ENCODE assay signal across 13 cellular contexts in genomic region chr7:37201876-37202198, GRCh38.
DNase-seq lines count a peak whose midpoint lies in the region; ATAC-seq and TF ChIP-seq lines count a peak whose summit lies in the region.
"Had no signal": no experiment of that assay in that cellular context is flagged by ENCODE, and none has a peak within 500 bp of the region (broad histone marks: within the 10 kb centered on the region; RNA-seq: fewer than 3 reads in every experiment).

No MANE protein-coding gene starts in this region.

- POLR2A ChIA-PET in IMR-90 (lab: Charles Lee; ENCODE audit: unreplicated experiment) = no interaction called here

- H2AK9ac ChIP-seq in IMR-90 (replicated peaks; ENCODE audit: low read depth, low read length, poor library complexity) = peak overlapping the region; percentile 67

- H4K20me1 ChIP-seq in IMR-90 (ENCODE audit: insufficient read depth, low read length) (no peaks in the 10 kb centered on the region), hepatocyte (ENCODE audit: insufficient read depth, poor library complexity, severe bottlenecking) (no peaks in the 10 kb centered on the region)

- H3K27me3 ChIP-seq in IMR-90 (ENCODE audit: control insufficient read depth, insufficient read depth, low read length) = no peaks in the 10 kb centered on the region
- H3K27me3 ChIP-seq in esophagus muscularis mucosa = no peaks in the 10 kb centered on the region
- H3K27me3 ChIP-seq in thoracic aorta (replicated peaks; ENCODE audit: insufficient read depth) = no peaks in the 10 kb centered on the region
- H3K27me3 ChIP-seq in hepatocyte = no peaks in the 10 kb centered on the region
- H3K27me3 ChIP-seq: BE2C, suprapubic skin had no signal

- no peak overlapping the region for H4K8ac ChIP-seq in IMR-90 (ENCODE audit: low read depth in 2 of 2, low read length in 2 of 2)

- no peak for TF ChIP-seq EP300 in esophagus muscularis mucosa (IDR thresholded peaks at IDR 0.05)

- no peak overlapping the region for H2BK5ac ChIP-seq in IMR-90 (ENCODE audit: low read depth, low read length, poor library complexity, severe bottlenecking)

- no peak overlapping the region for H4K91ac ChIP-seq in IMR-90 (ENCODE audit: insufficient read depth, low read depth, low read length)

- TF ChIP-seq RAD21 in IMR-90 (IDR thresholded peaks at IDR 0.05; ENCODE audit: low read length) = no peak

- H3K9ac ChIP-seq in IMR-90 (ENCODE audit: low read depth, low read length) = no peak overlapping the region

- no peaks in the 10 kb centered on the region for H3K9me2 ChIP-seq in hepatocyte (replicated peaks; ENCODE audit: insufficient read depth)

- H2BK20ac ChIP-seq in IMR-90 (ENCODE audit: low read depth, low read length) = no peak overlapping the region

- in situ Hi-C loops in IMR-90 (cut with MboI; ENCODE audit: low sequenced_read_pairs) = loop anchor here (25.0 kb wide), 1 partner anchor 635 kb away; the partner anchor contains the start of gene NME8

- no peak overlapping the region for H2AK5ac ChIP-seq in IMR-90 (ENCODE audit: low read depth, low read length)

- no peak overlapping the region for H3K23ac ChIP-seq in IMR-90 (ENCODE audit: low read depth, low read length)

- no peaks in the 10 kb centered on the region for H3K9me1 ChIP-seq in IMR-90 (ENCODE audit: insufficient read depth, low read length)

- no peak overlapping the region for H3K14ac ChIP-seq in IMR-90 (replicated peaks; ENCODE audit: low read depth, low read length)

- TF ChIP-seq CTCF in IMR-90 (conservative IDR thresholded peaks at IDR 0.05; ENCODE audit: low read depth, low read length) = no peak
- no peak for TF ChIP-seq CTCF in esophagus muscularis mucosa (IDR thresholded peaks at IDR 0.05)
- TF ChIP-seq CTCF in thoracic aorta (IDR thresholded peaks at IDR 0.05) = no peak
- no peak for TF ChIP-seq CTCF in hepatocyte (IDR thresholded peaks at IDR 0.05; ENCODE audit: poor library complexity)

- DNase-seq in IMR-90 (no peak), esophagus muscularis mucosa (ENCODE audit: extremely low spot score) (no peak), thoracic aorta (ENCODE audit: low spot score) (no peak), hippocampal formation (lab: John Stamatoyannopoulos, UW) (no peak), hepatocyte (ENCODE audit: low spot score) (no peak)
- no peak for DNase-seq in activated CD4-positive, alpha-beta T cell treated with anti-CD3 and anti-CD28 coated beads, Interleukin-2, amount 50 U/mL, for 1 hour
- DNase-seq in stimulated activated CD4-positive, alpha-beta T cell treated with anti-CD3 and anti-CD28 coated beads, Interleukin-12 subunit alpha, Interleukin-12 subunit beta, amount 100 ng/mL, for 4 hours = no peak
- DNase-seq: NCI-H187 treated with DMSO at 0.1 percent for 48 hours had no signal

- no peak overlapping the region for H2BK15ac ChIP-seq in IMR-90 (ENCODE audit: low read depth, low read length)

- H2BK120ac ChIP-seq in IMR-90 (ENCODE audit: low read depth, low read length) = no peak overlapping the region

- peak; percentile 28 for ATAC-seq in GM21526 (IDR thresholded peaks at IDR 0.05; ENCODE audit: low FRiP score, unreplicated experiment)
- no peak for ATAC-seq in IMR-90 (ENCODE audit: low read depth)
- ATAC-seq in thoracic aorta (ENCODE audit: insufficient number of reproducible peaks, low FRiP score, low read depth) = no peak

- H3K79me2 ChIP-seq in hepatocyte = no peaks in the 10 kb centered on the region

- H3K4me3 ChIP-seq in IMR-90 (ENCODE audit: insufficient read depth, low read depth, low read length) (no peak overlapping the region), esophagus muscularis mucosa (no peak overlapping the region), thoracic aorta (no peak overlapping the region), hepatocyte (no peak overlapping the region)
- H3K4me3 ChIP-seq: coronary artery, smooth muscle cell, suprapubic skin had no signal

- no CpG with 5 or more reads among the region's 2 CpGs for WGBS in IMR-90 (ENCODE audit: extremely low coverage in 2 of 2, insufficient read length in 1 of 2), 2 experiments
- 57% methylated on average over 2 of the region's 2 CpGs for WGBS in esophagus muscularis mucosa
- WGBS in hepatocyte (ENCODE audit: low lambda C conversion rate, missing lambda C conversion rate) = 59% methylated on average over 2 of the region's 2 CpGs

- CTCF ChIA-PET in IMR-90 (lab: Yijun Ruan, JAX) = interaction anchor here (2.0 to 4.7 kb wide), 2 partner anchors 20 to 232 kb away, joined by 6 to 60 read pairs; no protein-coding TSS in a partner anchor

- no peaks in the 10 kb centered on the region for H3K4me1 ChIP-seq in IMR-90 (ENCODE audit: control insufficient read depth, insufficient read depth, low read length)
- peaks cover 36 to 74% (median 56%) of the 10 kb centered on the region in 4 donors for H3K4me1 ChIP-seq in esophagus muscularis mucosa
- H3K4me1 ChIP-seq in thoracic aorta (ENCODE audit: control insufficient read depth in 1 of 2, low read depth in 2 of 2) = peaks cover 11 to 24% of the 10 kb centered on the region in 2 donors
- peaks cover 13% of the 10 kb centered on the region for H3K4me1 ChIP-seq in hepatocyte (ENCODE audit: insufficient read depth)
- H3K4me1 ChIP-seq: BE2C had no signal

- dilution Hi-C loops in IMR-90 (cut with HindIII; ENCODE audit: low sequenced_read_pairs, unreplicated experiment) = no loop called here

- no peak overlapping the region for H3K18ac ChIP-seq in IMR-90 (ENCODE audit: low read depth, low read length)

- peak overlapping the region; percentile 61 for H2AFZ ChIP-seq in IMR-90 (replicated peaks; ENCODE audit: low read length, poor library complexity)
- no peak overlapping the region for H2AFZ ChIP-seq in hepatocyte

- intact Hi-C loops in IMR-90 (cut with micrococcal nuclease) (loop anchor here (1.0 to 5.0 kb wide), 3 partner anchors 215 to 730 kb away; no protein-coding TSS in a partner anchor), esophagus muscularis mucosa (cut with DNase I) (no loop called here)

- H3K27ac ChIP-seq in IMR-90 (ENCODE audit: insufficient read depth, low read length) (no peak overlapping the region), esophagus muscularis mucosa (replicated peaks in 1 of 4) (peak overlapping the region; percentile 83 to 89 (median 88)), thoracic aorta (peak overlapping the region; percentile 77 to 85), hepatocyte (no peak overlapping the region)

- no peak overlapping the region for H4K5ac ChIP-seq in IMR-90 (ENCODE audit: low read depth, low read length)

- no peak overlapping the region for H3K56ac ChIP-seq in IMR-90 (ENCODE audit: extremely low read depth, insufficient read depth, low read length)

- H3K4ac ChIP-seq in IMR-90 (ENCODE audit: low read depth, low read length) = no peak overlapping the region

- TF ChIP-seq POLR2A in IMR-90 (IDR thresholded peaks at IDR 0.05; ENCODE audit: low read depth, low read length) (no peak), esophagus muscularis mucosa (IDR thresholded peaks at IDR 0.05; ENCODE audit: low read depth) (no peak)

- H3K79me1 ChIP-seq in IMR-90 (ENCODE audit: low read depth in 1 of 2, low read length in 2 of 2) = no peaks in the 10 kb centered on the region

- H3K9me3 ChIP-seq in IMR-90 (ENCODE audit: control insufficient read depth, insufficient read depth, low read length) (no peaks in the 10 kb centered on the region), esophagus muscularis mucosa (no peaks in the 10 kb centered on the region), thoracic aorta (no peaks in the 10 kb centered on the region), hepatocyte (ENCODE audit: low read depth) (no peaks in the 10 kb centered on the region)
- H3K9me3 ChIP-seq: BE2C, suprapubic skin had no signal

- H3K4me2 ChIP-seq in IMR-90 (ENCODE audit: low read depth, low read length) = no peak overlapping the region
- no peak overlapping the region for H3K4me2 ChIP-seq in hepatocyte

- BruUV-seq in IMR-90 (replicated peaks; lab: Mats Ljungman, UMichigan) = no TSS peak

- no peaks in the 10 kb centered on the region for H3K36me3 ChIP-seq in IMR-90 (ENCODE audit: control insufficient read depth, insufficient read depth, low read length)
- peaks cover 0 to 27% (median 12%) of the 10 kb centered on the region in 4 donors for H3K36me3 ChIP-seq in esophagus muscularis mucosa
- H3K36me3 ChIP-seq in thoracic aorta = no peaks in the 10 kb centered on the region
- no peaks in the 10 kb centered on the region for H3K36me3 ChIP-seq in hepatocyte (replicated peaks; ENCODE audit: insufficient read depth, low read depth)
- H3K36me3 ChIP-seq: BE2C had no signal

TF ChIP-seq in IMR-90, 13 proteins besides CTCF, POLR2A, EP300 and RAD21 (continues in another document):
- no peak for TF ChIP-seq SMC3 (IDR thresholded peaks at IDR 0.05; ENCODE audit: low read depth, low read length)
- no peak for TF ChIP-seq RCOR1 (IDR thresholded peaks at IDR 0.05; ENCODE audit: insufficient replicate concordance, low read length)
- TF ChIP-seq BHLHE40 (IDR thresholded peaks at IDR 0.05; ENCODE audit: low read depth, low read length) = no peak
- TF ChIP-seq CEBPB (IDR thresholded peaks at IDR 0.05; ENCODE audit: low read depth, low read length) = no peak
- no peak for TF ChIP-seq FOS (IDR thresholded peaks at IDR 0.05; ENCODE audit: low read depth, low read length)
- no peak for TF ChIP-seq MAZ (IDR thresholded peaks at IDR 0.05; ENCODE audit: borderline replicate concordance, low read depth, low read length)
- no peak for TF ChIP-seq NFE2L2 (IDR thresholded peaks at IDR 0.05; ENCODE audit: low read depth, low read length)
- TF ChIP-seq, protein P1, sequence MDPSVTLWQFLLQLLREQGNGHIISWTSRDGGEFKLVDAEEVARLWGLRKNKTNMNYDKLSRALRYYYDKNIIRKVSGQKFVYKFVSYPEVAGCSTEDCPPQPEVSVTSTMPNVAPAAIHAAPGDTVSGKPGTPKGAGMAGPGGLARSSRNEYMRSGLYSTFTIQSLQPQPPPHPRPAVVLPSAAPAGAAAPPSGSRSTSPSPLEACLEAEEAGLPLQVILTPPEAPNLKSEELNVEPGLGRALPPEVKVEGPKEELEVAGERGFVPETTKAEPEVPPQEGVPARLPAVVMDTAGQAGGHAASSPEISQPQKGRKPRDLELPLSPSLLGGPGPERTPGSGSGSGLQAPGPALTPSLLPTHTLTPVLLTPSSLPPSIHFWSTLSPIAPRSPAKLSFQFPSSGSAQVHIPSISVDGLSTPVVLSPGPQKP (IDR thresholded peaks at IDR 0.05; ENCODE audit: borderline replicate concordance, low read depth, low read length) = no peak
- TF ChIP-seq RFX5 (IDR thresholded peaks at IDR 0.05; ENCODE audit: low read depth, low read length) = no peak
- no peak for TF ChIP-seq MAFK (IDR thresholded peaks at IDR 0.05; ENCODE audit: low read depth, low read length)
- TF ChIP-seq, protein P2, sequence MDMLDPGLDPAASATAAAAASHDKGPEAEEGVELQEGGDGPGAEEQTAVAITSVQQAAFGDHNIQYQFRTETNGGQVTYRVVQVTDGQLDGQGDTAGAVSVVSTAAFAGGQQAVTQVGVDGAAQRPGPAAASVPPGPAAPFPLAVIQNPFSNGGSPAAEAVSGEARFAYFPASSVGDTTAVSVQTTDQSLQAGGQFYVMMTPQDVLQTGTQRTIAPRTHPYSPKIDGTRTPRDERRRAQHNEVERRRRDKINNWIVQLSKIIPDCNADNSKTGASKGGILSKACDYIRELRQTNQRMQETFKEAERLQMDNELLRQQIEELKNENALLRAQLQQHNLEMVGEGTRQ (IDR thresholded peaks at IDR 0.05; ENCODE audit: low read depth, low read length) = no peak
- TF ChIP-seq CHD1 (IDR thresholded peaks at IDR 0.05; ENCODE audit: low read depth, low read length) = no peak

Comparison
In these comparisons a context has a peak if more than half of its experiments do, and no peak if none do; other contexts are left out.
1. H3K27ac ChIP-seq: peak in esophagus muscularis mucosa (4 of 4) and thoracic aorta (2 of 2); none in IMR-90 (single experiment) and hepatocyte (single experiment).